33 cellular contexts compared by ENCODE assay signal in genomic region chr1:153194331-153195050, GRCh38. TPM values are rescaled to one million over a fixed set of nuclear protein-coding genes. Genes with fewer than 3 reads are reported as not detected.
DNase-seq lines count a peak whose midpoint lies in the region; TF ChIP-seq lines count a peak whose summit lies in the region.
"Had no signal": no experiment of that assay in that cellular context is flagged by ENCODE, and none has a peak within 500 bp of the region (broad histone marks: within the 10 kb centered on the region; RNA-seq: fewer than 3 reads in every experiment).

No MANE protein-coding gene starts in this region.

- intact Hi-C loops in esophagus muscularis mucosa (cut with DNase I) = no loop called here

- no peak for TF ChIP-seq CTCF in esophagus muscularis mucosa (IDR thresholded peaks at IDR 0.05)

- H3K4me3 ChIP-seq in esophagus muscularis mucosa = no peak overlapping the region
- H3K4me3 ChIP-seq: A549; BLaER1; BLaER1 treated with 17β-estradiol and CSF1 and Interleukin-3, amounts not matched to agents 10 nM and 100 nM had no signal

- WGBS in esophagus muscularis mucosa = 50% methylated on average over 3 of the region's 3 CpGs

- TF ChIP-seq POLR2A in esophagus muscularis mucosa (IDR thresholded peaks at IDR 0.05; ENCODE audit: low read depth) = no peak

- DNase-seq in esophagus muscularis mucosa (ENCODE audit: extremely low spot score) (peak; percentile 84), putamen (ENCODE audit: low spot score) (peak; percentile 16), DMS153 treated with DMSO at 0.1 percent for 48 hours (lab: John Stamatoyannopoulos, UW; ENCODE audit: unreplicated experiment) (no peak), ureter (ENCODE audit: low spot score) (no peak)
- DNase-seq: 8988T; ACHN; AML-193; BE2C; C1 segment of cervical spinal cord; Caco-2; Calu3; CD4-positive, alpha-beta memory T cell; CD4-positive, alpha-beta T cell; CD4-positive, CD25-positive, alpha-beta regulatory T cell; CD8-positive, alpha-beta memory T cell; CD8-positive, alpha-beta T cell; COR-L47; DMS 273 treated with DMSO at 0.1 percent for 48 hours; DMS153; DMS53; DMS79; DMS79 treated with DMSO at 0.1 percent for 48 hours; DND-41; EL had no signal

- no peaks in the 10 kb centered on the region for H3K36me3 ChIP-seq in esophagus muscularis mucosa
- H3K36me3 ChIP-seq: BE2C; BLaER1; BLaER1 treated with 17β-estradiol and CSF1 and Interleukin-3, amounts not matched to agents 10 nM and 100 nM had no signal

- H3K9me3 ChIP-seq in esophagus muscularis mucosa = no peaks in the 10 kb centered on the region
- H3K9me3 ChIP-seq: A549; BE2C; BLaER1; BLaER1 treated with 17β-estradiol and CSF1 and Interleukin-3, amounts not matched to agents 10 nM and 100 nM; Caco-2 had no signal

- no peak for TF ChIP-seq EP300 in esophagus muscularis mucosa (IDR thresholded peaks at IDR 0.05)

- peaks cover 0 to 4% (median 0%) of the 10 kb centered on the region in 4 donors for H3K4me1 ChIP-seq in esophagus muscularis mucosa
- H3K4me1 ChIP-seq: A549, BE2C, Caco-2 had no signal

- peaks cover 0 to 4% (median 0%) of the 10 kb centered on the region in 4 donors for H3K27me3 ChIP-seq in esophagus muscularis mucosa
- H3K27me3 ChIP-seq: BLaER1; BLaER1 treated with 17β-estradiol and CSF1 and Interleukin-3, amounts not matched to agents 10 nM and 100 nM had no signal

- H3K27ac ChIP-seq in esophagus muscularis mucosa (replicated peaks in 1 of 4) = no peak overlapping the region
- H3K27ac ChIP-seq: 22Rv1; A549; BLaER1; BLaER1 treated with 17β-estradiol and CSF1 and Interleukin-3, amounts not matched to agents 10 nM and 100 nM; C4-2B had no signal

RNA-seq across cellular contexts. Expression of gene LELP1, which starts 8.7 kb away (rescaled TPM):
- total RNA-seq in esophagus muscularis mucosa (not detected), ureter (not detected)
- total RNA-seq: A172; A673; B cell; Caco-2; Calu3; CD4-positive, alpha-beta memory T cell; CD4-positive, alpha-beta T cell; CD4-positive, CD25-positive, alpha-beta regulatory T cell; CD8-positive, alpha-beta memory T cell; CD8-positive, alpha-beta T cell; Daoy had no signal

RNA-seq across cellular contexts. Expression of gene PRR9, which starts 22.9 kb away (rescaled TPM):
- total RNA-seq in esophagus muscularis mucosa (1 to 10 TPM in 1 of 4 donors, not detected in 3; 1.2 TPM), ureter (not detected)
- total RNA-seq: A172; A673; B cell; Caco-2; Calu3; CD4-positive, alpha-beta memory T cell; CD4-positive, alpha-beta T cell; CD4-positive, CD25-positive, alpha-beta regulatory T cell; CD8-positive, alpha-beta memory T cell; CD8-positive, alpha-beta T cell had no signal

RNA-seq across cellular contexts. Expression of gene SPRR2G, which starts 43.8 kb away (rescaled TPM):
- total RNA-seq in esophagus muscularis mucosa (not detected), ureter (not detected)
- total RNA-seq: A172; A673; B cell; Caco-2; Calu3; CD4-positive, alpha-beta memory T cell; CD4-positive, alpha-beta T cell; CD4-positive, CD25-positive, alpha-beta regulatory T cell; CD8-positive, alpha-beta memory T cell; CD8-positive, alpha-beta T cell; Daoy had no signal

Comparison
In these comparisons a context has a peak if more than half of its experiments do, and no peak if none do; other contexts are left out.
1. DNase-seq: peak in esophagus muscularis mucosa (single experiment) and putamen (single experiment); none in DMS153 treated with DMSO at 0.1 percent for 48 hours (single experiment) and ureter (single experiment).